Comparison of ENCODE assay signal across 9 cellular contexts in genomic region chr2:120771556-120772208, GRCh38. TPM values are rescaled to one million over a fixed set of nuclear protein-coding genes. Genes with fewer than 3 reads are reported as not detected.
A peak's percentile ranks its signal among the peaks of the same experiment; 100 is the strongest.
DNase-seq lines count a peak whose midpoint lies in the region; ATAC-seq and TF ChIP-seq lines count a peak whose summit lies in the region.
"Had no signal": no experiment of that assay in that cellular context is flagged by ENCODE, and none has a peak within 500 bp of the region (broad histone marks: within the 10 kb centered on the region; RNA-seq: fewer than 3 reads in every experiment).

No MANE protein-coding gene starts in this region.

- H3K27me3 Mint-ChIP-seq in stimulated activated naive CD8-positive, alpha-beta T cell treated with anti-CD3 and anti-CD28 coated beads, Interleukin-15, amount 100 ng/mL, for 72 hours, result no peaks in the 10 kb centered on the region

- H3K27me3 ChIP-seq in BJ (ENCODE audit: control insufficient read depth, insufficient read depth, low read length), result no peaks in the 10 kb centered on the region

- H3K27ac Mint-ChIP-seq in stimulated activated naive CD8-positive, alpha-beta T cell treated with anti-CD3 and anti-CD28 coated beads, Interleukin-15, amount 100 ng/mL, for 72 hours, result no peak overlapping the region

- TF ChIP-seq CTCF in BJ (IDR thresholded peaks at IDR 0.05; ENCODE audit: insufficient read depth, low read depth, low read length), result no peak
- TF ChIP-seq CTCF in fibroblast of the aortic adventitia (IDR thresholded peaks at IDR 0.05; ENCODE audit: insufficient read depth, low read length), result no peak
- no peak for TF ChIP-seq CTCF in omental fat pad (IDR thresholded peaks at IDR 0.05)

- H3K36me3 ChIP-seq in BJ (ENCODE audit: control insufficient read depth, insufficient read depth, low read length), result peaks cover 1% of the 10 kb centered on the region

- POLR2A ChIA-PET in BJ (lab: Charles Lee), result interaction anchor here (0.5 kb wide), 1 partner anchor 13 kb away, joined by 5 read pairs; no protein-coding TSS in a partner anchor

- peak; percentile 75 for DNase-seq in BJ (ENCODE audit: low read depth)
- peak; percentile 18 for DNase-seq in RKO (ENCODE audit: low spot score)
- DNase-seq in fibroblast of the aortic adventitia (ENCODE audit: low read depth), result peak; percentile 92
- no peak for DNase-seq in omental fat pad (ENCODE audit: low spot score)
- no peak for DNase-seq in D341Med (ENCODE audit: low spot score)
- no peak for DNase-seq in GM19238 (ENCODE audit: insufficient read length, low spot score)
- no peak for DNase-seq in stimulated activated naive CD8-positive, alpha-beta T cell treated with anti-CD3 and anti-CD28 coated beads, Interleukin-15, amount 100 ng/mL, for 72 hours
- DNase-seq: retina had no signal

- ATAC-seq in omental fat pad (ENCODE audit: low FRiP score), result peak; percentile 65
- ATAC-seq in HG02798 (IDR thresholded peaks at IDR 0.05; ENCODE audit: poor library complexity, unreplicated experiment), result no peak
- ATAC-seq in stimulated activated naive CD8-positive, alpha-beta T cell treated with anti-CD3 and anti-CD28 coated beads, Interleukin-15, amount 100 ng/mL, for 72 hours, result no peak

- H3K4me3 ChIP-seq in BJ (ENCODE audit: low read depth, low read length) (no peak overlapping the region), fibroblast of the aortic adventitia (ENCODE audit: low read depth, low read length) (no peak overlapping the region)

- CTCF ChIA-PET in BJ (lab: Yijun Ruan, JAX), result interaction anchor here (1.0 to 1.4 kb wide), 5 partner anchors 14 to 300 kb away, joined by 3 to 4 read pairs (median 4); no protein-coding TSS in a partner anchor

- H3K4me1 Mint-ChIP-seq in stimulated activated naive CD8-positive, alpha-beta T cell treated with anti-CD3 and anti-CD28 coated beads, Interleukin-15, amount 100 ng/mL, for 72 hours, result no peaks in the 10 kb centered on the region

- H3K4me3 Mint-ChIP-seq in stimulated activated naive CD8-positive, alpha-beta T cell treated with anti-CD3 and anti-CD28 coated beads, Interleukin-15, amount 100 ng/mL, for 72 hours, result no peak overlapping the region

- no peaks in the 10 kb centered on the region for H3K9me3 Mint-ChIP-seq in stimulated activated naive CD8-positive, alpha-beta T cell treated with anti-CD3 and anti-CD28 coated beads, Interleukin-15, amount 100 ng/mL, for 72 hours

RNA-seq across cellular contexts. Expression of gene GLI2, which starts 36.0 kb away (rescaled TPM):
- polyA plus RNA-seq in BJ (2011; rRNA removed), result 5.1 and 8.1 TPM in 2 replicates
- 5.9 and 8.5 TPM in 2 replicates for polyA minus RNA-seq in BJ (2011; rRNA and poly(A)+ RNA removed)
- 1.9 and 5.3 TPM in 2 replicates for total RNA-seq in fibroblast of the aortic adventitia (ENCODE audit: low replicate concordance)
- total RNA-seq in omental fat pad, result 1 to 10 TPM; 1.3 to 2.4 (median 1.4) TPM

Comparison
In these comparisons a context has a peak if more than half of its experiments do, and no peak if none do; other contexts are left out.
1. DNase-seq: peak in BJ (single experiment), RKO (single experiment) and fibroblast of the aortic adventitia (single experiment); none in omental fat pad (single experiment), D341Med (single experiment), GM19238 (single experiment) and stimulated activated naive CD8-positive, alpha-beta T cell treated with anti-CD3 and anti-CD28 coated beads, Interleukin-15, amount 100 ng/mL, for 72 hours (0 of 2).